1 cellular context compared by ENCODE assay signal in genomic region chr15:51622269-51623180, GRCh38.
TF ChIP-seq lines count a peak whose summit lies in the region.

A gene with protein sequence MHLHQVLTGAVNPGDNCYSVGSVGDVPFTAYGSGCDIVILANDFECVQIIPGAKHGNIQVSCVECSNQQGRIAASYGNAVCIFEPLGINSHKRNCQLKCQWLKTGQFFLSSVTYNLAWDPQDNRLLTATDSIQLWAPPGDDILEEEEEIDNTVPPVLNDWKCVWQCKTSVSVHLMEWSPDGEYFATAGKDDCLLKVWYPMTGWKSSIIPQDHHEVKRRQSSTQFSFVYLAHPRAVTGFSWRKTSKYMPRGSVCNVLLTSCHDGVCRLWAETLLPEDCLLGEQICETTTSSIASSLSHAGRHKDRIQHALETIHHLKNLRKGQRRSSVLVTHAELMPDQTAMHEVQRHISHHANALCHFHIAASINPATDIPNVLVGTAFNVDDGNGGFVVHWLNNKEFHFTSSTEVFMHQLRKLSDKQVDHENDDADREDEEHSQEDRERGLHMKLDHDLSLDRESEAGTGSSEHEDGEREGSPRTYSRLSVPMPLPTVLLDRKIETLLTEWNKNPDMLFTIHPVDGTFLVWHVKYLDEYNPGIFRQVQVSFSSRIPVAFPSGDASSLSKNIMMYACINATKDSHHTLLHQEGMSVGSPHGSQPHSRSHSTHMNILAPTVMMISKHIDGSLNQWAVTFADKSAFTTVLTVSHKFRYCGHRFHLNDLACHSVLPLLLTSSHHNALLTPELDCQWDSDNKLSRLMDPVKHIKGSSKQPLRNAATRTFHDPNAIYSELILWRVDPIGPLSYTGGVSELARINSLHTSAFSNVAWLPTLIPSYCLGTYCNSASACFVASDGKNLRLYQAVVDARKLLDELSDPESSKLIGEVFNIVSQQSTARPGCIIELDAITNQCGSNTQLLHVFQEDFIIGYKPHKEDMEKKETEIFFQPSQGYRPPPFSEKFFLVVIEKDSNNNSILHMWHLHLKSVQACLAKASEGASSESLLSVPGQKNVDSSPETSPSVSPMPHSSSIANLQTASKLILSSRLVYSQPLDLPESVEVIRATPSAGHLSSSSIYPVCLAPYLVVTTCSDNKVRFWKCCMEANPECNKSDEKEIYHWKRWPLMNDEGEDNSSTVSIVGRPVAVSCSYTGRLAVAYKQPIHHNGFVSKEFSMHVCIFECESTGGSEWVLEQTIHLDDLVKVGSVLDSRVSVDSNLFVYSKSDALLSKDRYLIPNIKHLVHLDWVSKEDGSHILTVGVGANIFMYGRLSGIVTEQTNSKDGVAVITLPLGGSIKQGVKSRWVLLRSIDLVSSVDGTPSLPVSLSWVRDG (N-terminal part only) (minus strand): TSS chr15:51622771. CDS start chr15:51622545, 226 bp downstream.

TF ChIP-seq in K562, 482 proteins besides CTCF, POLR2A, EP300 and RAD21 (continued from another document and continues in another):
- TF ChIP-seq ZBTB17 (CRISPR knock-in tag; IDR thresholded peaks at IDR 0.05) (no peak; the same call in 1 of the 2 replicates), JUND (IDR thresholded peaks at IDR 0.05; ENCODE audit: borderline replicate concordance, low read depth, low read length) (no peak), JUND (tag; IDR thresholded peaks at IDR 0.05; ENCODE audit: borderline replicate concordance, low read depth, low read length) (no peak; the same call in 2 of the 3 replicates), ZNF436 (CRISPR knock-in tag; IDR thresholded peaks at IDR 0.05) (no peak), ZNF696 (CRISPR knock-in tag; conservative IDR thresholded peaks at IDR 0.05) (no peak), MYC (IDR thresholded peaks at IDR 0.05; ENCODE audit: low read depth, low read length) (peak; percentile 35), MYC (CRISPR knock-in tag; IDR thresholded peaks at IDR 0.05; ENCODE audit: borderline replicate concordance, low read depth) (no peak), ELK1 (CRISPR knock-in tag; IDR thresholded peaks at IDR 0.05) (no peak), MNT (conservative IDR thresholded peaks at IDR 0.05) (peak in 1 of 2 experiments; percentile 51; a peak in 2 of 4 replicates), LARP7 (IDR thresholded peaks at IDR 0.05) (no peak), MCM5 (IDR thresholded peaks at IDR 0.05; ENCODE audit: low read depth) (no peak), FOSL1 (tag; conservative IDR thresholded peaks at IDR 0.05) (0 out of 2 replicates have a peak, but pooled peaks have one; percentile 23), ZNF184 (CRISPR knock-in tag; IDR thresholded peaks at IDR 0.05) (no peak), KHSRP (IDR thresholded peaks at IDR 0.05) (no peak), RREB1 (CRISPR knock-in tag; IDR thresholded peaks at IDR 0.05) (0 out of 2 replicates have a peak, but pooled peaks have one; percentile 36), ZNF398 (CRISPR knock-in tag; IDR thresholded peaks at IDR 0.05) (no peak), C11orf30 (IDR thresholded peaks at IDR 0.05; ENCODE audit: low read depth) (no peak), THRAP3 (IDR thresholded peaks at IDR 0.05; ENCODE audit: borderline replicate concordance) (no peak), ARID3B (CRISPR knock-in tag; IDR thresholded peaks at IDR 0.05; ENCODE audit: borderline replicate concordance) (no peak), SRSF1 (IDR thresholded peaks at IDR 0.05; ENCODE audit: low read depth, low read length) (no peak), ZNF224 (CRISPR knock-in tag; IDR thresholded peaks at IDR 0.05) (peak; percentile 66; the same call in 1 of the 2 replicates), RBM15 (IDR thresholded peaks at IDR 0.05; ENCODE audit: insufficient read depth, low read length) (no peak), MEF2D (tag; conservative IDR thresholded peaks at IDR 0.05; ENCODE audit: low read depth) (no peak), ZNF263 (CRISPR knock-in tag; IDR thresholded peaks at IDR 0.05; ENCODE audit: borderline replicate concordance) (no peak), BRD9 (IDR thresholded peaks at IDR 0.05; ENCODE audit: low read depth, partially characterized antibody) (no peak), TRIM28 (IDR thresholded peaks at IDR 0.05) (no peak), JUN (IDR thresholded peaks at IDR 0.05; ENCODE audit: borderline replicate concordance, low read depth, low read length) (no peak), JUN (CRISPR knock-in tag; IDR thresholded peaks at IDR 0.05; ENCODE audit: borderline replicate concordance) (no peak), ETV6 (IDR thresholded peaks at IDR 0.05; ENCODE audit: borderline replicate concordance in 1 of 2, low read depth in 2 of 2, low read length in 1 of 2) (no peak), ETV6 (CRISPR knock-in tag; IDR thresholded peaks at IDR 0.05; ENCODE audit: borderline replicate concordance) (peak; percentile 69; the same call in 1 of the 2 replicates), DIDO1 (tag; IDR thresholded peaks at IDR 0.05; ENCODE audit: low read depth) (no peak), NONO (IDR thresholded peaks at IDR 0.05; ENCODE audit: low read depth in 2 of 2, low read length in 1 of 2) (peak in 1 of 2 experiments; percentile 24; a peak in 1 of 4 replicates), HEY1 (CRISPR knock-in tag; IDR thresholded peaks at IDR 0.05; ENCODE audit: borderline replicate concordance) (no peak), SIN3A (IDR thresholded peaks at IDR 0.05; ENCODE audit: borderline replicate concordance in 2 of 2, control insufficient read depth in 1 of 2, low read depth in 2 of 2, low read length in 2 of 2) (no peak), ZNF695 (CRISPR knock-in tag; IDR thresholded peaks at IDR 0.05) (no peak), HMG20A (CRISPR knock-in tag; conservative IDR thresholded peaks at IDR 0.05) (no peak), ZNF717 (CRISPR knock-in tag; IDR thresholded peaks at IDR 0.05) (no peak), ZNF133 (CRISPR knock-in tag; IDR thresholded peaks at IDR 0.05) (no peak), FOXA1 (IDR thresholded peaks at IDR 0.05; ENCODE audit: borderline replicate concordance) (no peak), ZNF274 (IDR thresholded peaks at IDR 0.05; ENCODE audit: borderline replicate concordance, low read depth, low read length) (no peak)
- TF ChIP-seq, protein P1, sequence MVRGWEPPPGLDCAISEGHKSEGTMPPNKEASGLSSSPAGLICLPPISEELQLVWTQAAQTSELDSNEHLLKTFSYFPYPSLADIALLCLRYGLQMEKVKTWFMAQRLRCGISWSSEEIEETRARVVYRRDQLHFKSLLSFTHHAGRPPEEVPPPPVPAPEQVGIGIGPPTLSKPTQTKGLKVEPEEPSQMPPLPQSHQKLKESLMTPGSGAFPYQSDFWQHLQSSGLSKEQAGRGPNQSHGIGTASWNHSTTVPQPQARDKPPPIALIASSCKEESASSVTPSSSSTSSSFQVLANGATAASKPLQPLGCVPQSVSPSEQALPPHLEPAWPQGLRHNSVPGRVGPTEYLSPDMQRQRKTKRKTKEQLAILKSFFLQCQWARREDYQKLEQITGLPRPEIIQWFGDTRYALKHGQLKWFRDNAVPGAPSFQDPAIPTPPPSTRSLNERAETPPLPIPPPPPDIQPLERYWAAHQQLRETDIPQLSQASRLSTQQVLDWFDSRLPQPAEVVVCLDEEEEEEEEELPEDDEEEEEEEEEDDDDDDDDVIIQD (CRISPR knock-in tag; IDR thresholded peaks at IDR 0.05), result no peak
